Comparison of ENCODE assay signal across 1 cellular context in the genomic region with DNA sequence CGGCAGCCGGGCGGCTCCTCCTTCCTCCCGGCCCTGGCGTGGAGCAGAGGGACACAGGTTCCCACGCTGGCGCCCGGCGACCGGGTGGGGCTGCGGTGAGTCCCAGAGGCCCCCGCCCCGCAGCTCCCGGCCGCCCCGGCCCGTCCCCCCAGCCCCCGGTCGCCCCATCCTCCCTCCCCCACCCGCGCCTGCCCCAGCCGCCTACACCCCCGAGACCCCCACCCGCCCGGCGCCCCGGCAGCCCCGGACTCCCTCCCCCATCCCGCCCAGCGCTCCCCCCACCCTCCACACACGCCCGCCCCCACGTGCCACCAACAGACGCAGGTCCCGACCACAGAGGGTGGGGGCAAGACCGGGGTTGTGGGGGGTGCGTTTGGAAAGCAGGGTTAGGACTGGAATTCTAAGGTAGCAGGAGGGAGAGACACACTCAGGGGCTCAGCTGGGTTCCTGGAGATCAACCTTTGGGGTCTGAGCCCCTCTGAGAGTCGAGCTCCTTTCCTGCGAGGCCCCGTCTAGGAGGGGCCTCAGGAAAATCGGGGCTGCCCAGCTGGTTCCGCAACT.
TF ChIP-seq lines count a peak whose summit lies in the region.

No MANE protein-coding gene starts in this region.

TF ChIP-seq in GM23338, 12 proteins besides CTCF, POLR2A, EP300 and RAD21 (continued from another document):
- TF ChIP-seq, protein P1, sequence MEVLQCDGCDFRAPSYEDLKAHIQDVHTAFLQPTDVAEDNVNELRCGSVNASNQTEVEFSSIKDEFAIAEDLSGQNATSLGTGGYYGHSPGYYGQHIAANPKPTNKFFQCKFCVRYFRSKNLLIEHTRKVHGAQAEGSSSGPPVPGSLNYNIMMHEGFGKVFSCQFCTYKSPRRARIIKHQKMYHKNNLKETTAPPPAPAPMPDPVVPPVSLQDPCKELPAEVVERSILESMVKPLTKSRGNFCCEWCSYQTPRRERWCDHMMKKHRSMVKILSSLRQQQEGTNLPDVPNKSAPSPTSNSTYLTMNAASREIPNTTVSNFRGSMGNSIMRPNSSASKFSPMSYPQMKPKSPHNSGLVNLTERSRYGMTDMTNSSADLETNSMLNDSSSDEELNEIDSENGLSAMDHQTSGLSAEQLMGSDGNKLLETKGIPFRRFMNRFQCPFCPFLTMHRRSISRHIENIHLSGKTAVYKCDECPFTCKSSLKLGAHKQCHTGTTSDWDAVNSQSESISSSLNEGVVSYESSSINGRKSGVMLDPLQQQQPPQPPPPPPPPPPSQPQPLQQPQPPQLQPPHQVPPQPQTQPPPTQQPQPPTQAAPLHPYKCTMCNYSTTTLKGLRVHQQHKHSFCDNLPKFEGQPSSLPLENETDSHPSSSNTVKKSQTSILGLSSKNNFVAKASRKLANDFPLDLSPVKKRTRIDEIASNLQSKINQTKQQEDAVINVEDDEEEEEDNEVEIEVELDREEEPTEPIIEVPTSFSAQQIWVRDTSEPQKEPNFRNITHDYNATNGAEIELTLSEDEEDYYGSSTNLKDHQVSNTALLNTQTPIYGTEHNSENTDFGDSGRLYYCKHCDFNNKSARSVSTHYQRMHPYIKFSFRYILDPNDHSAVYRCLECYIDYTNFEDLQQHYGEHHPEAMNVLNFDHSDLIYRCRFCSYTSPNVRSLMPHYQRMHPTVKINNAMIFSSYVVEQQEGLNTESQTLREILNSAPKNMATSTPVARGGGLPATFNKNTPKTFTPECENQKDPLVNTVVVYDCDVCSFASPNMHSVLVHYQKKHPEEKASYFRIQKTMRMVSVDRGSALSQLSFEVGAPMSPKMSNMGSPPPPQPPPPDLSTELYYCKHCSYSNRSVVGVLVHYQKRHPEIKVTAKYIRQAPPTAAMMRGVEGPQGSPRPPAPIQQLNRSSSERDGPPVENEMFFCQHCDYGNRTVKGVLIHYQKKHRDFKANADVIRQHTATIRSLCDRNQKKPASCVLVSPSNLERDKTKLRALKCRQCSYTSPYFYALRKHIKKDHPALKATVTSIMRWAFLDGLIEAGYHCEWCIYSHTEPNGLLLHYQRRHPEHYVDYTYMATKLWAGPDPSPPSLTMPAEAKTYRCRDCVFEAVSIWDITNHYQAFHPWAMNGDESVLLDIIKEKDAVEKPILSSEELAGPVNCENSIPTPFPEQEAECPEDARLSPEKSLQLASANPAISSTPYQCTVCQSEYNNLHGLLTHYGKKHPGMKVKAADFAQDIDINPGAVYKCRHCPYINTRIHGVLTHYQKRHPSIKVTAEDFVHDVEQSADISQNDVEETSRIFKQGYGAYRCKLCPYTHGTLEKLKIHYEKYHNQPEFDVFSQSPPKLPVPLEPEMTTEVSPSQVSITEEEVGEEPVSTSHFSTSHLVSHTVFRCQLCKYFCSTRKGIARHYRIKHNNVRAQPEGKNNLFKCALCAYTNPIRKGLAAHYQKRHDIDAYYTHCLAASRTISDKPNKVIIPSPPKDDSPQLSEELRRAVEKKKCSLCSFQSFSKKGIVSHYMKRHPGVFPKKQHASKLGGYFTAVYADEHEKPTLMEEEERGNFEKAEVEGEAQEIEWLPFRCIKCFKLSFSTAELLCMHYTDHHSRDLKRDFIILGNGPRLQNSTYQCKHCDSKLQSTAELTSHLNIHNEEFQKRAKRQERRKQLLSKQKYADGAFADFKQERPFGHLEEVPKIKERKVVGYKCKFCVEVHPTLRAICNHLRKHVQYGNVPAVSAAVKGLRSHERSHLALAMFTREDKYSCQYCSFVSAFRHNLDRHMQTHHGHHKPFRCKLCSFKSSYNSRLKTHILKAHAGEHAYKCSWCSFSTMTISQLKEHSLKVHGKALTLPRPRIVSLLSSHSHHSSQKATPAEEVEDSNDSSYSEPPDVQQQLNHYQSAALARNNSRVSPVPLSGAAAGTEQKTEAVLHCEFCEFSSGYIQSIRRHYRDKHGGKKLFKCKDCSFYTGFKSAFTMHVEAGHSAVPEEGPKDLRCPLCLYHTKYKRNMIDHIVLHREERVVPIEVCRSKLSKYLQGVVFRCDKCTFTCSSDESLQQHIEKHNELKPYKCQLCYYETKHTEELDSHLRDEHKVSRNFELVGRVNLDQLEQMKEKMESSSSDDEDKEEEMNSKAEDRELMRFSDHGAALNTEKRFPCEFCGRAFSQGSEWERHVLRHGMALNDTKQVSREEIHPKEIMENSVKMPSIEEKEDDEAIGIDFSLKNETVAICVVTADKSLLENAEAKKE (CRISPR knock-in tag; IDR thresholded peaks at IDR 0.05) = no peak
- TF ChIP-seq CREB1 (CRISPR knock-in tag; IDR thresholded peaks at IDR 0.05; ENCODE audit: low read depth) (no peak), ETS1 (IDR thresholded peaks at IDR 0.05) (no peak), ZNF114 (CRISPR knock-in tag; IDR thresholded peaks at IDR 0.05) (no peak)
